ENCODE assay signal across 15 cellular contexts in genomic region chr4:78735697-78736096, GRCh38. TPM values are rescaled to one million over a fixed set of nuclear protein-coding genes. Genes with fewer than 3 reads are reported as not detected.
DNase-seq lines count a peak whose midpoint lies in the region; ATAC-seq, FAIRE-seq and TF ChIP-seq lines count a peak whose summit lies in the region.
"Had no signal": no experiment of that assay in that cellular context is flagged by ENCODE, and none has a peak within 500 bp of the region (broad histone marks: within the 10 kb centered on the region; RNA-seq: fewer than 3 reads in every experiment).

No MANE protein-coding gene starts in this region.

- no peak overlapping the region for H3K27ac Mint-ChIP-seq in CD14-positive monocyte

- H3K79me2 ChIP-seq in OCI-LY1 (ENCODE audit: insufficient read depth, low read length): no peaks in the 10 kb centered on the region

- no peak for TF ChIP-seq CTCF in OCI-LY1 (IDR thresholded peaks at IDR 0.05; ENCODE audit: low read length)
- TF ChIP-seq CTCF in CD14-positive monocyte (IDR thresholded peaks at IDR 0.05): no peak

- intact Hi-C loops in CD14-positive monocyte (cut with micrococcal nuclease): no loop called here

- H4K20me1 ChIP-seq in OCI-LY1 (ENCODE audit: insufficient read depth, low read length): no peaks in the 10 kb centered on the region

- peaks cover 28% of the 10 kb centered on the region for H3K4me1 Mint-ChIP-seq in CD14-positive monocyte

- no peak overlapping the region for H3K27ac ChIP-seq in OCI-LY1 (ENCODE audit: low read depth, low read length, poor library complexity, severe bottlenecking)
- H3K27ac ChIP-seq: psoas muscle had no signal

- peaks cover 1 to 4% of the 10 kb centered on the region in 2 donors for H3K36me3 Mint-ChIP-seq in CD14-positive monocyte

- H3K4me2 ChIP-seq in OCI-LY1 (ENCODE audit: low read length): no peak overlapping the region

- H3K36me3 ChIP-seq in OCI-LY1 (ENCODE audit: insufficient read depth, low read length): no peaks in the 10 kb centered on the region

- H2AFZ ChIP-seq in OCI-LY1 (ENCODE audit: low read length): 0 out of 2 replicates have a peak overlapping the region, but pooled peaks have one; percentile 56

- H3K27me3 ChIP-seq in OCI-LY1 (ENCODE audit: insufficient read depth, low read length): no peaks in the 10 kb centered on the region

- ATAC-seq in GM21360 (IDR thresholded peaks at IDR 0.05; ENCODE audit: unreplicated experiment): peak; percentile 74
- ATAC-seq in HG03039 (IDR thresholded peaks at IDR 0.05; ENCODE audit: unreplicated experiment): peak; percentile 47
- ATAC-seq: psoas muscle had no signal

- no peak overlapping the region for H3K9ac ChIP-seq in OCI-LY1 (ENCODE audit: low read length)

- H3K4me3 ChIP-seq in OCI-LY1 (ENCODE audit: low read depth, low read length, poor library complexity, severe bottlenecking): no peak overlapping the region
- H3K4me3 ChIP-seq: psoas muscle had no signal

- no peak for DNase-seq in GM18507 (ENCODE audit: extremely low spot score, insufficient read length, low read depth)
- no peak for DNase-seq in activated naive CD4-positive, alpha-beta T cell (lab: John Stamatoyannopoulos, UW)
- DNase-seq in CD14-positive monocyte (ENCODE audit: low spot score): no peak
- DNase-seq in activated gamma-delta T cell (lab: John Stamatoyannopoulos, UW): no peak
- DNase-seq in GOT3 (lab: John Stamatoyannopoulos, UW): no peak
- DNase-seq: AML-193; dermis blood vessel endothelial cell; NCI-H1048; NCI-H446 treated with DMSO at 0.1 percent for 48 hours; psoas muscle; stimulated activated CD4-positive, alpha-beta T cell treated with anti-CD3 and anti-CD28 coated beads, Interleukin-2, amount 100 ng/mL, for 24 hours; stimulated activated naive CD4-positive, alpha-beta T cell treated with Interleukin-2 at 50 U/mL for 16 hours had no signal

- no peak overlapping the region for H3K4me3 Mint-ChIP-seq in CD14-positive monocyte

- no peaks in the 10 kb centered on the region for H3K9me3 Mint-ChIP-seq in CD14-positive monocyte

- H3K9me3 ChIP-seq in OCI-LY1 (ENCODE audit: low read length): no peaks in the 10 kb centered on the region
- H3K9me3 ChIP-seq: psoas muscle had no signal

- peaks cover 7% of the 10 kb centered on the region for H3K4me1 ChIP-seq in OCI-LY1 (ENCODE audit: insufficient read depth, low read length, severe bottlenecking)
- H3K4me1 ChIP-seq: psoas muscle had no signal

- FAIRE-seq in GM18507 (lab: Jason Lieb, UNC): peak; percentile 71

- no peaks in the 10 kb centered on the region for H3K9me2 ChIP-seq in OCI-LY1 (ENCODE audit: low read depth, low read length)

- no peaks in the 10 kb centered on the region for H3K27me3 Mint-ChIP-seq in CD14-positive monocyte (ENCODE audit: low read depth in 3 of 3)

- H3F3A ChIP-seq in OCI-LY1 (ENCODE audit: insufficient read depth, low read length): no peaks in the 10 kb centered on the region

RNA-seq across cellular contexts. Expression of gene BMP2K, which starts 40.5 kb away (rescaled TPM):
- 10 to 100 TPM; 11.8 to 21.6 TPM for polyA plus RNA-seq in CD14-positive monocyte
